ENCODE assay signal across 9 cellular contexts in genomic region chr13:79401259-79402071, GRCh38. TPM values are rescaled to one million over a fixed set of nuclear protein-coding genes. Genes with fewer than 3 reads are reported as not detected.
A peak's percentile ranks its signal among the peaks of the same experiment; 100 is the strongest.
DNase-seq lines count a peak whose midpoint lies in the region; ATAC-seq, FAIRE-seq and TF ChIP-seq lines count a peak whose summit lies in the region.
"Had no signal": no experiment of that assay in that cellular context is flagged by ENCODE, and none has a peak within 500 bp of the region (broad histone marks: within the 10 kb centered on the region; RNA-seq: fewer than 3 reads in every experiment).

No MANE protein-coding gene starts in this region.

- no peak for DNase-seq in CD8-positive, alpha-beta T cell
- DNase-seq in activated T-helper 2 cell treated with anti-CD3 and anti-CD28 coated beads, Interferon-gamma antibody, Interleukin-2, Interleukin-4, amounts not matched to agents 10 μg/mL and 5 μg/mL and 100 μg/mL, durations not matched to agents 14 hours and 24 hours and 36 hours (ENCODE audit: low spot score) = no peak
- DNase-seq in NCI-H526 (lab: John Stamatoyannopoulos, UW) (no peak), NCI-H2196 treated with DMSO at 0.1 percent for 48 hours (lab: John Stamatoyannopoulos, UW; ENCODE audit: unreplicated experiment) (no peak), aorta (no peak), frontal cortex (ENCODE audit: low spot score in 2 of 2) (no peak)
- DNase-seq: SJCRH30 had no signal

- no peaks in the 10 kb centered on the region for H3K9me3 ChIP-seq in CD8-positive, alpha-beta T cell (ENCODE audit: low read length)
- no peaks in the 10 kb centered on the region for H3K9me3 ChIP-seq in aorta (ENCODE audit: control insufficient read depth, low read length)
- H3K9me3 ChIP-seq: SJCRH30 had no signal

- POLR2A ChIA-PET in CD8-positive, alpha-beta T cell (lab: Charles Lee) = interaction anchor here (0.6 to 2.5 kb wide), 2 partner anchors 7 to 27 kb away, joined by 4 to 18 read pairs; no protein-coding TSS in a partner anchor

- ATAC-seq in CD8-positive, alpha-beta T cell = no peak
- ATAC-seq in GM19455 (IDR thresholded peaks at IDR 0.05; ENCODE audit: unreplicated experiment) = peak; percentile 20
- peak; percentile 40 for ATAC-seq in HG03354 (IDR thresholded peaks at IDR 0.05; ENCODE audit: poor library complexity, severe bottlenecking, unreplicated experiment)
- ATAC-seq in aorta (ENCODE audit: low FRiP score) = no peak

- no peaks in the 10 kb centered on the region for H3K27me3 ChIP-seq in CD8-positive, alpha-beta T cell (ENCODE audit: insufficient read depth, low read length)
- no peaks in the 10 kb centered on the region for H3K27me3 ChIP-seq in aorta (ENCODE audit: control insufficient read depth in 1 of 2, insufficient read depth in 2 of 2, low read length in 1 of 2)
- H3K27me3 ChIP-seq: SJCRH30 had no signal

- no peak for TF ChIP-seq CTCF in CD8-positive, alpha-beta T cell (IDR thresholded peaks at IDR 0.05)

- peaks cover 58% of the 10 kb centered on the region for H3K4me1 ChIP-seq in CD8-positive, alpha-beta T cell (ENCODE audit: insufficient read depth, low read length)
- H3K4me1 ChIP-seq in aorta (ENCODE audit: control insufficient read depth in 1 of 2, insufficient read depth in 2 of 2, low read length in 2 of 2) = peaks cover 3 to 6% of the 10 kb centered on the region in 2 donors

- H3K36me3 Mint-ChIP-seq in CD8-positive, alpha-beta T cell = peaks cover 44% of the 10 kb centered on the region
- H3K36me3 Mint-ChIP-seq in activated T-helper 2 cell treated with anti-CD3 and anti-CD28 coated beads, Interferon-gamma antibody, Interleukin-2, Interleukin-4, amounts not matched to agents 10 μg/mL and 5 μg/mL and 100 μg/mL, durations not matched to agents 14 hours and 24 hours and 36 hours (ENCODE audit: low read depth) = peaks cover 54% of the 10 kb centered on the region

- no peak overlapping the region for H3K4me3 ChIP-seq in CD8-positive, alpha-beta T cell (ENCODE audit: low read depth, low read length)
- no peak overlapping the region for H3K4me3 ChIP-seq in aorta (ENCODE audit: low read length in 2 of 2)
- H3K4me3 ChIP-seq: SJCRH30 had no signal

- H3K36me3 ChIP-seq in CD8-positive, alpha-beta T cell (ENCODE audit: insufficient read depth, low read length) = no peaks in the 10 kb centered on the region
- peaks cover 0 to 6% of the 10 kb centered on the region in 2 donors for H3K36me3 ChIP-seq in aorta (ENCODE audit: control insufficient read depth in 1 of 2, insufficient read depth in 2 of 2, low read length in 1 of 2)

- peak overlapping the region; percentile 83 for H3K27ac Mint-ChIP-seq in CD8-positive, alpha-beta T cell
- H3K27ac Mint-ChIP-seq in activated T-helper 2 cell treated with anti-CD3 and anti-CD28 coated beads, Interferon-gamma antibody, Interleukin-2, Interleukin-4, amounts not matched to agents 10 μg/mL and 5 μg/mL and 100 μg/mL, durations not matched to agents 14 hours and 24 hours and 36 hours = peak overlapping the region; percentile 46

- peaks cover 44% of the 10 kb centered on the region for H3K4me1 Mint-ChIP-seq in CD8-positive, alpha-beta T cell (ENCODE audit: low read depth)
- H3K4me1 Mint-ChIP-seq in activated T-helper 2 cell treated with anti-CD3 and anti-CD28 coated beads, Interferon-gamma antibody, Interleukin-2, Interleukin-4, amounts not matched to agents 10 μg/mL and 5 μg/mL and 100 μg/mL, durations not matched to agents 14 hours and 24 hours and 36 hours (ENCODE audit: low read depth) = peaks cover 48% of the 10 kb centered on the region

- H3K4me3 Mint-ChIP-seq in CD8-positive, alpha-beta T cell = peak overlapping the region; percentile 63
- peak overlapping the region; percentile 27 for H3K4me3 Mint-ChIP-seq in activated T-helper 2 cell treated with anti-CD3 and anti-CD28 coated beads, Interferon-gamma antibody, Interleukin-2, Interleukin-4, amounts not matched to agents 10 μg/mL and 5 μg/mL and 100 μg/mL, durations not matched to agents 14 hours and 24 hours and 36 hours (ENCODE audit: low read depth)

- H3K27ac ChIP-seq in CD8-positive, alpha-beta T cell (ENCODE audit: low read depth, low read length) = peak overlapping the region; percentile 6
- no peak overlapping the region for H3K27ac ChIP-seq in aorta (ENCODE audit: low read depth in 1 of 2, low read length in 2 of 2)
- H3K27ac ChIP-seq: SJCRH30 had no signal

- WGBS in aorta, 2 donors = 44 to 45% methylated on average over 2 of the region's 2 CpGs

- no peak for FAIRE-seq in frontal cortex (lab: Jason Lieb, UNC)

- H3K9me3 Mint-ChIP-seq in CD8-positive, alpha-beta T cell = no peaks in the 10 kb centered on the region
- peaks cover 2% of the 10 kb centered on the region for H3K9me3 Mint-ChIP-seq in activated T-helper 2 cell treated with anti-CD3 and anti-CD28 coated beads, Interferon-gamma antibody, Interleukin-2, Interleukin-4, amounts not matched to agents 10 μg/mL and 5 μg/mL and 100 μg/mL, durations not matched to agents 14 hours and 24 hours and 36 hours

- CTCF ChIA-PET in CD8-positive, alpha-beta T cell (lab: Charles Lee) = interaction anchor here (0.9 to 6.3 kb wide), 3 partner anchors 9 to 22 kb away, joined by 3 to 53 read pairs (median 4); no protein-coding TSS in a partner anchor

- intact Hi-C loops in CD8-positive, alpha-beta T cell (cut with DNase I, micrococcal nuclease) = loop anchor here (5.0 to 10.0 kb wide), 2 partner anchors 744 to 1707 kb away; partner anchors contain the start of genes OBI1 (in 1 of the 2) and SLAIN1 (in 1 of the 2)
- intact Hi-C loops in activated T-helper 2 cell treated with anti-CD3 and anti-CD28 coated beads, Interferon-gamma antibody, Interleukin-2, Interleukin-4, amounts not matched to agents 10 μg/mL and 5 μg/mL and 100 μg/mL, durations not matched to agents 14 hours and 24 hours and 36 hours (cut with micrococcal nuclease) = loop anchor here (1.0 to 10.0 kb wide), 2 partner anchors 8 to 1377 kb away; no protein-coding TSS in a partner anchor
- intact Hi-C loops in aorta (cut with DNase I) = loop anchor here in 1 of 2 donors (10.0 kb wide), 1 partner anchor 533 kb away; no protein-coding TSS in a partner anchor

- H3K27me3 Mint-ChIP-seq in CD8-positive, alpha-beta T cell (ENCODE audit: low read depth) = no peaks in the 10 kb centered on the region
- H3K27me3 Mint-ChIP-seq in activated T-helper 2 cell treated with anti-CD3 and anti-CD28 coated beads, Interferon-gamma antibody, Interleukin-2, Interleukin-4, amounts not matched to agents 10 μg/mL and 5 μg/mL and 100 μg/mL, durations not matched to agents 14 hours and 24 hours and 36 hours (ENCODE audit: low read depth) = no peaks in the 10 kb centered on the region

RNA-seq across cellular contexts. Expression of gene RBM26, which starts 4.6 kb away (rescaled TPM):
- 10 to 100 TPM; 55.7 to 61.1 TPM for total RNA-seq in CD8-positive, alpha-beta T cell
- total RNA-seq in activated T-helper 2 cell treated with anti-CD3 and anti-CD28 coated beads, Interferon-gamma antibody, Interleukin-2, Interleukin-4, amounts not matched to agents 10 μg/mL and 5 μg/mL and 100 μg/mL, durations not matched to agents 14 hours and 24 hours and 36 hours = 93.7 and 94.2 TPM in 2 replicates
- total RNA-seq in aorta = 10 to 100 TPM; 37.5 to 54.6 TPM
- polyA plus RNA-seq in aorta = 10 to 100 TPM in 1 of 2 donors, 1 to 10 TPM in 1; 5.5 to 21.7 TPM
- total RNA-seq in frontal cortex = 55.8 TPM

Comparison
In these comparisons a context has a peak if more than half of its experiments do, and no peak if none do; other contexts are left out.
1. ATAC-seq: peak in GM19455 (single experiment) and HG03354 (single experiment); none in CD8-positive, alpha-beta T cell (single experiment) and aorta (single experiment).